2 cellular contexts compared by ENCODE assay signal in genomic region chr12:56720696-56721615, GRCh38.
TF ChIP-seq lines count a peak whose summit lies in the region.

No MANE protein-coding gene starts in this region.

TF ChIP-seq in A549, 52 proteins besides CTCF, POLR2A, EP300 and RAD21:
- TF ChIP-seq MAZ (IDR thresholded peaks at IDR 0.05; ENCODE audit: borderline replicate concordance, low read depth, low read length) (no peak), FOSB (CRISPR knock-in tag; IDR thresholded peaks at IDR 0.05) (no peak), RFX5 (IDR thresholded peaks at IDR 0.05) (no peak), ESRRA (IDR thresholded peaks at IDR 0.05; ENCODE audit: borderline replicate concordance, low read length) (no peak), MAFK (IDR thresholded peaks at IDR 0.05; ENCODE audit: partially characterized antibody) (no peak), HOXB13 (CRISPR knock-in tag; IDR thresholded peaks at IDR 0.05; ENCODE audit: low read depth) (no peak)
- TF ChIP-seq, protein P1, sequence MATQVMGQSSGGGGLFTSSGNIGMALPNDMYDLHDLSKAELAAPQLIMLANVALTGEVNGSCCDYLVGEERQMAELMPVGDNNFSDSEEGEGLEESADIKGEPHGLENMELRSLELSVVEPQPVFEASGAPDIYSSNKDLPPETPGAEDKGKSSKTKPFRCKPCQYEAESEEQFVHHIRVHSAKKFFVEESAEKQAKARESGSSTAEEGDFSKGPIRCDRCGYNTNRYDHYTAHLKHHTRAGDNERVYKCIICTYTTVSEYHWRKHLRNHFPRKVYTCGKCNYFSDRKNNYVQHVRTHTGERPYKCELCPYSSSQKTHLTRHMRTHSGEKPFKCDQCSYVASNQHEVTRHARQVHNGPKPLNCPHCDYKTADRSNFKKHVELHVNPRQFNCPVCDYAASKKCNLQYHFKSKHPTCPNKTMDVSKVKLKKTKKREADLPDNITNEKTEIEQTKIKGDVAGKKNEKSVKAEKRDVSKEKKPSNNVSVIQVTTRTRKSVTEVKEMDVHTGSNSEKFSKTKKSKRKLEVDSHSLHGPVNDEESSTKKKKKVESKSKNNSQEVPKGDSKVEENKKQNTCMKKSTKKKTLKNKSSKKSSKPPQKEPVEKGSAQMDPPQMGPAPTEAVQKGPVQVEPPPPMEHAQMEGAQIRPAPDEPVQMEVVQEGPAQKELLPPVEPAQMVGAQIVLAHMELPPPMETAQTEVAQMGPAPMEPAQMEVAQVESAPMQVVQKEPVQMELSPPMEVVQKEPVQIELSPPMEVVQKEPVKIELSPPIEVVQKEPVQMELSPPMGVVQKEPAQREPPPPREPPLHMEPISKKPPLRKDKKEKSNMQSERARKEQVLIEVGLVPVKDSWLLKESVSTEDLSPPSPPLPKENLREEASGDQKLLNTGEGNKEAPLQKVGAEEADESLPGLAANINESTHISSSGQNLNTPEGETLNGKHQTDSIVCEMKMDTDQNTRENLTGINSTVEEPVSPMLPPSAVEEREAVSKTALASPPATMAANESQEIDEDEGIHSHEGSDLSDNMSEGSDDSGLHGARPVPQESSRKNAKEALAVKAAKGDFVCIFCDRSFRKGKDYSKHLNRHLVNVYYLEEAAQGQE (IDR thresholded peaks at IDR 0.05) = no peak

TF ChIP-seq in HepG2, 621 proteins besides CTCF, POLR2A, EP300 and RAD21:
- no peak for TF ChIP-seq ZNF557 (CRISPR knock-in tag; IDR thresholded peaks at IDR 0.05)
- TF ChIP-seq ZNF776 (CRISPR knock-in tag; IDR thresholded peaks at IDR 0.05) = no peak
- TF ChIP-seq TERF1 (CRISPR knock-in tag; IDR thresholded peaks at IDR 0.05) = no peak
- TF ChIP-seq FOXO4 (CRISPR knock-in tag; conservative IDR thresholded peaks at IDR 0.05) = no peak
- no peak for TF ChIP-seq ZNF18 (CRISPR knock-in tag; IDR thresholded peaks at IDR 0.05; ENCODE audit: insufficient replicate concordance)
- TF ChIP-seq RBFOX2 (IDR thresholded peaks at IDR 0.05; ENCODE audit: low read depth, low read length) = 0 out of 2 replicates have a peak, but pooled peaks have one; percentile 35
- TF ChIP-seq ZNF3 (CRISPR knock-in tag; IDR thresholded peaks at IDR 0.05) = no peak
TF ChIP-seq in HepG2: peak in this region for 1.
